In genomic region chr11:110000045-110000502, GRCh38 we compare ENCODE assay signal across 8 cellular contexts.
DNase-seq lines count a peak whose midpoint lies in the region; ATAC-seq lines count a peak whose summit lies in the region.

No MANE protein-coding gene starts in this region.

- CTCF ChIA-PET in naive thymus-derived CD4-positive, alpha-beta T cell (lab: Charles Lee): no interaction called here
- CTCF ChIA-PET in CD4-positive, alpha-beta memory T cell (lab: Charles Lee; ENCODE audit: partially characterized antibody): interaction anchor here (1.0 kb wide), 1 partner anchor 64 kb away, joined by 3 read pairs; no protein-coding TSS in a partner anchor
- CTCF ChIA-PET in activated naive CD4-positive, alpha-beta T cell treated with anti-CD3 and anti-CD28 coated beads, Interleukin-2, amount 10 ng/mL, durations not matched to agents 7 days and 5 days (lab: Charles Lee): no interaction called here

- no peaks in the 10 kb centered on the region for H3K36me3 Mint-ChIP-seq in naive thymus-derived CD4-positive, alpha-beta T cell
- no peaks in the 10 kb centered on the region for H3K36me3 Mint-ChIP-seq in CD4-positive, alpha-beta memory T cell
- no peaks in the 10 kb centered on the region for H3K36me3 Mint-ChIP-seq in activated naive CD4-positive, alpha-beta T cell treated with anti-CD3 and anti-CD28 coated beads, Interleukin-2, amount 10 ng/mL, durations not matched to agents 7 days and 5 days

- no peak overlapping the region for H3K27ac ChIP-seq in naive thymus-derived CD4-positive, alpha-beta T cell (ENCODE audit: low read depth, low read length)
- no peak overlapping the region for H3K27ac ChIP-seq in CD4-positive, alpha-beta memory T cell (ENCODE audit: low read depth, low read length)

- no peaks in the 10 kb centered on the region for H3K36me3 ChIP-seq in naive thymus-derived CD4-positive, alpha-beta T cell (ENCODE audit: control insufficient read depth in 2 of 3, insufficient read depth in 3 of 3, low read length in 3 of 3)
- no peaks in the 10 kb centered on the region for H3K36me3 ChIP-seq in CD4-positive, alpha-beta memory T cell (ENCODE audit: insufficient read depth, low read length)

- POLR2A ChIA-PET in naive thymus-derived CD4-positive, alpha-beta T cell (lab: Charles Lee): no interaction called here
- POLR2A ChIA-PET in CD4-positive, alpha-beta memory T cell (lab: Charles Lee; ENCODE audit: partially characterized antibody): no interaction called here

- no peak overlapping the region for H3K27ac Mint-ChIP-seq in naive thymus-derived CD4-positive, alpha-beta T cell
- no peak overlapping the region for H3K27ac Mint-ChIP-seq in CD4-positive, alpha-beta memory T cell
- H3K27ac Mint-ChIP-seq in activated naive CD4-positive, alpha-beta T cell treated with anti-CD3 and anti-CD28 coated beads, Interleukin-2, amount 10 ng/mL, durations not matched to agents 7 days and 5 days: no peak overlapping the region

- intact Hi-C loops in naive thymus-derived CD4-positive, alpha-beta T cell (cut with micrococcal nuclease): no loop called here
- intact Hi-C loops in CD4-positive, alpha-beta memory T cell (cut with micrococcal nuclease): no loop called here

- H3K9me3 Mint-ChIP-seq in naive thymus-derived CD4-positive, alpha-beta T cell: peaks cover 0 to 7% (median 0%) of the 10 kb centered on the region in 11 donors
- H3K9me3 Mint-ChIP-seq in CD4-positive, alpha-beta memory T cell: no peaks in the 10 kb centered on the region
- no peaks in the 10 kb centered on the region for H3K9me3 Mint-ChIP-seq in activated naive CD4-positive, alpha-beta T cell treated with anti-CD3 and anti-CD28 coated beads, Interleukin-2, amount 10 ng/mL, durations not matched to agents 7 days and 5 days

- no peaks in the 10 kb centered on the region for H3K4me1 ChIP-seq in naive thymus-derived CD4-positive, alpha-beta T cell (ENCODE audit: control insufficient read depth in 2 of 2, insufficient read depth in 2 of 2, low read length in 2 of 2)
- H3K4me1 ChIP-seq in CD4-positive, alpha-beta memory T cell (ENCODE audit: insufficient read depth, low read length): no peaks in the 10 kb centered on the region

- H3K4me3 Mint-ChIP-seq in naive thymus-derived CD4-positive, alpha-beta T cell: no peak overlapping the region
- no peak overlapping the region for H3K4me3 Mint-ChIP-seq in CD4-positive, alpha-beta memory T cell
- H3K4me3 Mint-ChIP-seq in activated naive CD4-positive, alpha-beta T cell treated with anti-CD3 and anti-CD28 coated beads, Interleukin-2, amount 10 ng/mL, durations not matched to agents 7 days and 5 days: no peak overlapping the region

- no peaks in the 10 kb centered on the region for H3K4me1 Mint-ChIP-seq in naive thymus-derived CD4-positive, alpha-beta T cell
- H3K4me1 Mint-ChIP-seq in CD4-positive, alpha-beta memory T cell: no peaks in the 10 kb centered on the region
- H3K4me1 Mint-ChIP-seq in activated naive CD4-positive, alpha-beta T cell treated with anti-CD3 and anti-CD28 coated beads, Interleukin-2, amount 10 ng/mL, durations not matched to agents 7 days and 5 days: no peaks in the 10 kb centered on the region

- no peaks in the 10 kb centered on the region for H3K27me3 ChIP-seq in naive thymus-derived CD4-positive, alpha-beta T cell (ENCODE audit: control insufficient read depth in 2 of 2, insufficient read depth in 2 of 2, low read length in 2 of 2)
- no peaks in the 10 kb centered on the region for H3K27me3 ChIP-seq in CD4-positive, alpha-beta memory T cell (ENCODE audit: insufficient read depth, low read length)

- ATAC-seq in GM21360 (IDR thresholded peaks at IDR 0.05; ENCODE audit: unreplicated experiment) (peak; percentile 98), HG03469 (IDR thresholded peaks at IDR 0.05; ENCODE audit: unreplicated experiment) (peak; percentile 95)
- peak; percentile 88 for ATAC-seq in naive thymus-derived CD4-positive, alpha-beta T cell

- H3K9me3 ChIP-seq in naive thymus-derived CD4-positive, alpha-beta T cell (ENCODE audit: control insufficient read depth in 2 of 3, low read length in 3 of 3): no peaks in the 10 kb centered on the region
- H3K9me3 ChIP-seq in CD4-positive, alpha-beta memory T cell (ENCODE audit: control insufficient read depth in 1 of 2, low read length in 2 of 2): no peaks in the 10 kb centered on the region

- no peak overlapping the region for H3K4me3 ChIP-seq in naive thymus-derived CD4-positive, alpha-beta T cell (ENCODE audit: low read length)
- H3K4me3 ChIP-seq in CD4-positive, alpha-beta memory T cell (ENCODE audit: low read length in 2 of 2): no peak overlapping the region

- DNase-seq in Daoy (ENCODE audit: low read depth) (peak; percentile 77), astrocyte of the hippocampus (ENCODE audit: low read depth, low spot score) (peak; percentile 93)
- no peak for DNase-seq in naive thymus-derived CD4-positive, alpha-beta T cell
- no peak for DNase-seq in activated T-cell treated with anti-CD3 and anti-CD28 coated beads, Interleukin-2, amount 50 U/mL, for 48 hours
- DNase-seq in CD4-positive, alpha-beta memory T cell: no peak
- no peak for DNase-seq in activated naive CD4-positive, alpha-beta T cell treated with anti-CD3 and anti-CD28 coated beads, Interleukin-2, amount 10 ng/mL, durations not matched to agents 7 days and 5 days

- H3K27me3 Mint-ChIP-seq in naive thymus-derived CD4-positive, alpha-beta T cell: peaks cover 4 to 18% (median 10%) of the 10 kb centered on the region in 5 donors
- peaks cover 0 to 4% of the 10 kb centered on the region in 2 donors for H3K27me3 Mint-ChIP-seq in CD4-positive, alpha-beta memory T cell
- peaks cover 3% of the 10 kb centered on the region for H3K27me3 Mint-ChIP-seq in activated naive CD4-positive, alpha-beta T cell treated with anti-CD3 and anti-CD28 coated beads, Interleukin-2, amount 10 ng/mL, durations not matched to agents 7 days and 5 days

Comparison
In these comparisons a context has a peak if more than half of its experiments do, and no peak if none do; other contexts are left out.
1. DNase-seq: peak in Daoy (single experiment) and astrocyte of the hippocampus (single experiment); none in naive thymus-derived CD4-positive, alpha-beta T cell (0 of 9), activated T-cell treated with anti-CD3 and anti-CD28 coated beads, Interleukin-2, amount 50 U/mL, for 48 hours (0 of 2), CD4-positive, alpha-beta memory T cell (0 of 5) and activated naive CD4-positive, alpha-beta T cell treated with anti-CD3 and anti-CD28 coated beads, Interleukin-2, amount 10 ng/mL, durations not matched to agents 7 days and 5 days (single experiment).
2. Peak in every context shown above with its lines, with median percentiles within 50 percentile points of each other: ATAC-seq.